ENCODE assay signal across 1 cellular context in the genomic region with DNA sequence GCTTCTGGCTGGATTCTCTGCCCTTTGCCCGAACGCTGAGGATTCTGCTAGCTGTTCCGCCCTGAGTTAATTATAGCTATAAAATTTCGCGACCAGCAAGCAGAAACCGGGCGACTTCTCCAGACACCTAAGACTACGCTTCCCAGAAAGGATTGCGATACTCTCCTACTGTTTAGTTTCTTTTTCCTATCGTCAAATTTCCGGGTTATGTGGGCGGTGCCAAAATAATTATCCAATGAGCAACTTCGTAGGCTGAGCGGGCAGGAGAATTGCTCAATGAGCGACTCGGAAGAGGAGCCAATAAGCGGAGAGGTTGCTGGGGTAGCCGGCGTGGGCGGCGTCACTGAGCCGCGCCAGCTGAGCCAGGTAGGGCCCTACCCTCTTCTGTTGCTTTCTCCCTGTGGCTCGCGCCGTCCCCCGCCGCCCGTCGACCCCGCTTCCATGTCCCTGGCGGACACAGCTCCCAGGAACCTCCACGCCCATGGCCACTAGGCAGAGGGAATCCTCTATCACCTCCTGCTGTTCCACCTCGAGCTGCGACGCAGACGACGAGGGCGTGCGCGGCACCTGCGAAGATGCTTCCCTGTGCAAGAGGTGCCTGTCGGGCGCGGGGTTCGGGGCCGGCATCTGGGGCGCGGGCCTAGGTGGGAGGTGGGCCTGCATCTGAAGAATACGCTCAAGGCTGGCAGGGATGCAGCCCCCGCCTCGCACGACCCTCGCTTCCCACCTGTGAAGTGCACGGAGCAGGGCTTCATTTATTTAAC.
TF ChIP-seq lines count a peak whose summit lies in the region.

A gene (plus strand): TSS at position 340 of the 764 bp plus-strand sequence. CDS start 142 bp downstream, at position 482.

TF ChIP-seq in HepG2, 621 proteins besides CTCF, POLR2A, EP300 and RAD21 (continued from another document and continues in another):
- TF ChIP-seq, protein P1, sequence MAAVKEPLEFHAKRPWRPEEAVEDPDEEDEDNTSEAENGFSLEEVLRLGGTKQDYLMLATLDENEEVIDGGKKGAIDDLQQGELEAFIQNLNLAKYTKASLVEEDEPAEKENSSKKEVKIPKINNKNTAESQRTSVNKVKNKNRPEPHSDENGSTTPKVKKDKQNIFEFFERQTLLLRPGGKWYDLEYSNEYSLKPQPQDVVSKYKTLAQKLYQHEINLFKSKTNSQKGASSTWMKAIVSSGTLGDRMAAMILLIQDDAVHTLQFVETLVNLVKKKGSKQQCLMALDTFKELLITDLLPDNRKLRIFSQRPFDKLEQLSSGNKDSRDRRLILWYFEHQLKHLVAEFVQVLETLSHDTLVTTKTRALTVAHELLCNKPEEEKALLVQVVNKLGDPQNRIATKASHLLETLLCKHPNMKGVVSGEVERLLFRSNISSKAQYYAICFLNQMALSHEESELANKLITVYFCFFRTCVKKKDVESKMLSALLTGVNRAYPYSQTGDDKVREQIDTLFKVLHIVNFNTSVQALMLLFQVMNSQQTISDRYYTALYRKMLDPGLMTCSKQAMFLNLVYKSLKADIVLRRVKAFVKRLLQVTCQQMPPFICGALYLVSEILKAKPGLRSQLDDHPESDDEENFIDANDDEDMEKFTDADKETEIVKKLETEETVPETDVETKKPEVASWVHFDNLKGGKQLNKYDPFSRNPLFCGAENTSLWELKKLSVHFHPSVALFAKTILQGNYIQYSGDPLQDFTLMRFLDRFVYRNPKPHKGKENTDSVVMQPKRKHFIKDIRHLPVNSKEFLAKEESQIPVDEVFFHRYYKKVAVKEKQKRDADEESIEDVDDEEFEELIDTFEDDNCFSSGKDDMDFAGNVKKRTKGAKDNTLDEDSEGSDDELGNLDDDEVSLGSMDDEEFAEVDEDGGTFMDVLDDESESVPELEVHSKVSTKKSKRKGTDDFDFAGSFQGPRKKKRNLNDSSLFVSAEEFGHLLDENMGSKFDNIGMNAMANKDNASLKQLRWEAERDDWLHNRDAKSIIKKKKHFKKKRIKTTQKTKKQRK (IDR thresholded peaks at IDR 0.05; ENCODE audit: low read length), result no peak
- TF ChIP-seq, protein P2, sequence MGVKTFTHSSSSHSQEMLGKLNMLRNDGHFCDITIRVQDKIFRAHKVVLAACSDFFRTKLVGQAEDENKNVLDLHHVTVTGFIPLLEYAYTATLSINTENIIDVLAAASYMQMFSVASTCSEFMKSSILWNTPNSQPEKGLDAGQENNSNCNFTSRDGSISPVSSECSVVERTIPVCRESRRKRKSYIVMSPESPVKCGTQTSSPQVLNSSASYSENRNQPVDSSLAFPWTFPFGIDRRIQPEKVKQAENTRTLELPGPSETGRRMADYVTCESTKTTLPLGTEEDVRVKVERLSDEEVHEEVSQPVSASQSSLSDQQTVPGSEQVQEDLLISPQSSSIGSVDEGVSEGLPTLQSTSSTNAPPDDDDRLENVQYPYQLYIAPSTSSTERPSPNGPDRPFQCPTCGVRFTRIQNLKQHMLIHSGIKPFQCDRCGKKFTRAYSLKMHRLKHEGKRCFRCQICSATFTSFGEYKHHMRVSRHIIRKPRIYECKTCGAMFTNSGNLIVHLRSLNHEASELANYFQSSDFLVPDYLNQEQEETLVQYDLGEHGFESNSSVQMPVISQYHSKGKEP (CRISPR knock-in tag; IDR thresholded peaks at IDR 0.05), result peak; percentile 72; the same call in 1 of the 2 replicates
- TF ChIP-seq PCBP1 (IDR thresholded peaks at IDR 0.05; ENCODE audit: borderline replicate concordance, low read depth, low read length) (0 out of 2 replicates have a peak, but pooled peaks have one; percentile 10), IRX3 (CRISPR knock-in tag; IDR thresholded peaks at IDR 0.05; ENCODE audit: borderline replicate concordance, low read depth) (peak; percentile 79; the same call in 1 of the 2 replicates), ZMYM4 (CRISPR knock-in tag; IDR thresholded peaks at IDR 0.05) (peak; percentile 60), DNMT3B (CRISPR knock-in tag; conservative IDR thresholded peaks at IDR 0.05) (no peak), ZSCAN31 (CRISPR knock-in tag; IDR thresholded peaks at IDR 0.05; ENCODE audit: low read depth) (no peak), CREB1 (IDR thresholded peaks at IDR 0.05) (peak; percentile 94), CREB1 (CRISPR knock-in tag; IDR thresholded peaks at IDR 0.05) (peak; percentile 97), ZNF619 (CRISPR knock-in tag; IDR thresholded peaks at IDR 0.05) (no peak), SIN3A (IDR thresholded peaks at IDR 0.05; ENCODE audit: borderline replicate concordance, low read depth, low read length) (peak; percentile 90; the same call in 1 of the 2 replicates), ZSCAN22 (CRISPR knock-in tag; IDR thresholded peaks at IDR 0.05) (no peak), SMAD3 (CRISPR knock-in tag; IDR thresholded peaks at IDR 0.05) (peak; percentile 61; the same call in 1 of the 2 replicates), EHMT2 (IDR thresholded peaks at IDR 0.05; ENCODE audit: borderline replicate concordance, low read depth, low read length) (no peak; the same call in 1 of the 2 replicates), ZNF891 (CRISPR knock-in tag; IDR thresholded peaks at IDR 0.05) (peak; percentile 91), TCF7 (IDR thresholded peaks at IDR 0.05; ENCODE audit: low read depth) (no peak), ZBTB20 (CRISPR knock-in tag; IDR thresholded peaks at IDR 0.05; ENCODE audit: borderline replicate concordance, low read depth) (no peak; the same call in 1 of the 2 replicates), SOX5 (CRISPR knock-in tag; IDR thresholded peaks at IDR 0.05; ENCODE audit: borderline replicate concordance) (no peak; the same call in 1 of the 2 replicates), ZNF430 (CRISPR knock-in tag; IDR thresholded peaks at IDR 0.05) (peak; percentile 60; the same call in 1 of the 2 replicates), ZNF333 (CRISPR knock-in tag; IDR thresholded peaks at IDR 0.05; ENCODE audit: borderline replicate concordance) (peak; percentile 78), KLF6 (CRISPR knock-in tag; IDR thresholded peaks at IDR 0.05) (no peak; the same call in 1 of the 2 replicates), CBX1 (IDR thresholded peaks at IDR 0.05; ENCODE audit: low read depth) (no peak), SSRP1 (CRISPR knock-in tag; IDR thresholded peaks at IDR 0.05) (no peak), PHF21A (CRISPR knock-in tag; IDR thresholded peaks at IDR 0.05) (peak; percentile 22; the same call in 1 of the 2 replicates)
- TF ChIP-seq, protein P3, sequence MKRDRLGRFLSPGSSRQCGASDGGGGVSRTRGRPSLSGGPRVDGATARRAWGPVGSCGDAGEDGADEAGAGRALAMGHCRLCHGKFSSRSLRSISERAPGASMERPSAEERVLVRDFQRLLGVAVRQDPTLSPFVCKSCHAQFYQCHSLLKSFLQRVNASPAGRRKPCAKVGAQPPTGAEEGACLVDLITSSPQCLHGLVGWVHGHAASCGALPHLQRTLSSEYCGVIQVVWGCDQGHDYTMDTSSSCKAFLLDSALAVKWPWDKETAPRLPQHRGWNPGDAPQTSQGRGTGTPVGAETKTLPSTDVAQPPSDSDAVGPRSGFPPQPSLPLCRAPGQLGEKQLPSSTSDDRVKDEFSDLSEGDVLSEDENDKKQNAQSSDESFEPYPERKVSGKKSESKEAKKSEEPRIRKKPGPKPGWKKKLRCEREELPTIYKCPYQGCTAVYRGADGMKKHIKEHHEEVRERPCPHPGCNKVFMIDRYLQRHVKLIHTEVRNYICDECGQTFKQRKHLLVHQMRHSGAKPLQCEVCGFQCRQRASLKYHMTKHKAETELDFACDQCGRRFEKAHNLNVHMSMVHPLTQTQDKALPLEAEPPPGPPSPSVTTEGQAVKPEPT (CRISPR knock-in tag; IDR thresholded peaks at IDR 0.05; ENCODE audit: low read depth), result no peak
- TF ChIP-seq, protein P4, sequence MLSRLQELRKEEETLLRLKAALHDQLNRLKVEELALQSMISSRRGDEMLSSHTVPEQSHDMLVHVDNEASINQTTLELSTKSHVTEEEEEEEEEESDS (CRISPR knock-in tag; IDR thresholded peaks at IDR 0.05; ENCODE audit: borderline replicate concordance), result no peak; the same call in 1 of the 2 replicates
- TF ChIP-seq, protein P5, sequence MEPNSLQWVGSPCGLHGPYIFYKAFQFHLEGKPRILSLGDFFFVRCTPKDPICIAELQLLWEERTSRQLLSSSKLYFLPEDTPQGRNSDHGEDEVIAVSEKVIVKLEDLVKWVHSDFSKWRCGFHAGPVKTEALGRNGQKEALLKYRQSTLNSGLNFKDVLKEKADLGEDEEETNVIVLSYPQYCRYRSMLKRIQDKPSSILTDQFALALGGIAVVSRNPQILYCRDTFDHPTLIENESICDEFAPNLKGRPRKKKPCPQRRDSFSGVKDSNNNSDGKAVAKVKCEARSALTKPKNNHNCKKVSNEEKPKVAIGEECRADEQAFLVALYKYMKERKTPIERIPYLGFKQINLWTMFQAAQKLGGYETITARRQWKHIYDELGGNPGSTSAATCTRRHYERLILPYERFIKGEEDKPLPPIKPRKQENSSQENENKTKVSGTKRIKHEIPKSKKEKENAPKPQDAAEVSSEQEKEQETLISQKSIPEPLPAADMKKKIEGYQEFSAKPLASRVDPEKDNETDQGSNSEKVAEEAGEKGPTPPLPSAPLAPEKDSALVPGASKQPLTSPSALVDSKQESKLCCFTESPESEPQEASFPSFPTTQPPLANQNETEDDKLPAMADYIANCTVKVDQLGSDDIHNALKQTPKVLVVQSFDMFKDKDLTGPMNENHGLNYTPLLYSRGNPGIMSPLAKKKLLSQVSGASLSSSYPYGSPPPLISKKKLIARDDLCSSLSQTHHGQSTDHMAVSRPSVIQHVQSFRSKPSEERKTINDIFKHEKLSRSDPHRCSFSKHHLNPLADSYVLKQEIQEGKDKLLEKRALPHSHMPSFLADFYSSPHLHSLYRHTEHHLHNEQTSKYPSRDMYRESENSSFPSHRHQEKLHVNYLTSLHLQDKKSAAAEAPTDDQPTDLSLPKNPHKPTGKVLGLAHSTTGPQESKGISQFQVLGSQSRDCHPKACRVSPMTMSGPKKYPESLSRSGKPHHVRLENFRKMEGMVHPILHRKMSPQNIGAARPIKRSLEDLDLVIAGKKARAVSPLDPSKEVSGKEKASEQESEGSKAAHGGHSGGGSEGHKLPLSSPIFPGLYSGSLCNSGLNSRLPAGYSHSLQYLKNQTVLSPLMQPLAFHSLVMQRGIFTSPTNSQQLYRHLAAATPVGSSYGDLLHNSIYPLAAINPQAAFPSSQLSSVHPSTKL (CRISPR knock-in tag; IDR thresholded peaks at IDR 0.05), result peak; percentile 28; the same call in 1 of the 2 replicates
- TF ChIP-seq, protein P6, sequence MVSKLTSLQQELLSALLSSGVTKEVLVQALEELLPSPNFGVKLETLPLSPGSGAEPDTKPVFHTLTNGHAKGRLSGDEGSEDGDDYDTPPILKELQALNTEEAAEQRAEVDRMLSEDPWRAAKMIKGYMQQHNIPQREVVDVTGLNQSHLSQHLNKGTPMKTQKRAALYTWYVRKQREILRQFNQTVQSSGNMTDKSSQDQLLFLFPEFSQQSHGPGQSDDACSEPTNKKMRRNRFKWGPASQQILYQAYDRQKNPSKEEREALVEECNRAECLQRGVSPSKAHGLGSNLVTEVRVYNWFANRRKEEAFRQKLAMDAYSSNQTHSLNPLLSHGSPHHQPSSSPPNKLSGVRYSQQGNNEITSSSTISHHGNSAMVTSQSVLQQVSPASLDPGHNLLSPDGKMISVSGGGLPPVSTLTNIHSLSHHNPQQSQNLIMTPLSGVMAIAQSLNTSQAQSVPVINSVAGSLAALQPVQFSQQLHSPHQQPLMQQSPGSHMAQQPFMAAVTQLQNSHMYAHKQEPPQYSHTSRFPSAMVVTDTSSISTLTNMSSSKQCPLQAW (CRISPR knock-in tag; IDR thresholded peaks at IDR 0.05), result peak; percentile 74
- TF ChIP-seq, protein P7, sequence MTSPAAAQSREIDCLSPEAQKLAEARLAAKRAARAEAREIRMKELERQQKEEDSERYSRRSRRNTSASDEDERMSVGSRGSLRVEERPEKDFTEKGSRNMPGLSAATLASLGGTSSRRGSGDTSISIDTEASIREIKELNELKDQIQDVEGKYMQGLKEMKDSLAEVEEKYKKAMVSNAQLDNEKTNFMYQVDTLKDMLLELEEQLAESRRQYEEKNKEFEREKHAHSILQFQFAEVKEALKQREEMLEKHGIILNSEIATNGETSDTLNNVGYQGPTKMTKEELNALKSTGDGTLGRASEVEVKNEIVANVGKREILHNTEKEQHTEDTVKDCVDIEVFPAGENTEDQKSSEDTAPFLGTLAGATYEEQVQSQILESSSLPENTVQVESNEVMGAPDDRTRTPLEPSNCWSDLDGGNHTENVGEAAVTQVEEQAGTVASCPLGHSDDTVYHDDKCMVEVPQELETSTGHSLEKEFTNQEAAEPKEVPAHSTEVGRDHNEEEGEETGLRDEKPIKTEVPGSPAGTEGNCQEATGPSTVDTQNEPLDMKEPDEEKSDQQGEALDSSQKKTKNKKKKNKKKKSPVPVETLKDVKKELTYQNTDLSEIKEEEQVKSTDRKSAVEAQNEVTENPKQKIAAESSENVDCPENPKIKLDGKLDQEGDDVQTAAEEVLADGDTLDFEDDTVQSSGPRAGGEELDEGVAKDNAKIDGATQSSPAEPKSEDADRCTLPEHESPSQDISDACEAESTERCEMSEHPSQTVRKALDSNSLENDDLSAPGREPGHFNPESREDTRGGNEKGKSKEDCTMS (CRISPR knock-in tag; conservative IDR thresholded peaks at IDR 0.05), result no peak
- TF ChIP-seq, protein P8, sequence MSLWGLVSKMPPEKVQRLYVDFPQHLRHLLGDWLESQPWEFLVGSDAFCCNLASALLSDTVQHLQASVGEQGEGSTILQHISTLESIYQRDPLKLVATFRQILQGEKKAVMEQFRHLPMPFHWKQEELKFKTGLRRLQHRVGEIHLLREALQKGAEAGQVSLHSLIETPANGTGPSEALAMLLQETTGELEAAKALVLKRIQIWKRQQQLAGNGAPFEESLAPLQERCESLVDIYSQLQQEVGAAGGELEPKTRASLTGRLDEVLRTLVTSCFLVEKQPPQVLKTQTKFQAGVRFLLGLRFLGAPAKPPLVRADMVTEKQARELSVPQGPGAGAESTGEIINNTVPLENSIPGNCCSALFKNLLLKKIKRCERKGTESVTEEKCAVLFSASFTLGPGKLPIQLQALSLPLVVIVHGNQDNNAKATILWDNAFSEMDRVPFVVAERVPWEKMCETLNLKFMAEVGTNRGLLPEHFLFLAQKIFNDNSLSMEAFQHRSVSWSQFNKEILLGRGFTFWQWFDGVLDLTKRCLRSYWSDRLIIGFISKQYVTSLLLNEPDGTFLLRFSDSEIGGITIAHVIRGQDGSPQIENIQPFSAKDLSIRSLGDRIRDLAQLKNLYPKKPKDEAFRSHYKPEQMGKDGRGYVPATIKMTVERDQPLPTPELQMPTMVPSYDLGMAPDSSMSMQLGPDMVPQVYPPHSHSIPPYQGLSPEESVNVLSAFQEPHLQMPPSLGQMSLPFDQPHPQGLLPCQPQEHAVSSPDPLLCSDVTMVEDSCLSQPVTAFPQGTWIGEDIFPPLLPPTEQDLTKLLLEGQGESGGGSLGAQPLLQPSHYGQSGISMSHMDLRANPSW (CRISPR knock-in tag; IDR thresholded peaks at IDR 0.05; ENCODE audit: borderline replicate concordance), result no peak
- TF ChIP-seq, protein P9, sequence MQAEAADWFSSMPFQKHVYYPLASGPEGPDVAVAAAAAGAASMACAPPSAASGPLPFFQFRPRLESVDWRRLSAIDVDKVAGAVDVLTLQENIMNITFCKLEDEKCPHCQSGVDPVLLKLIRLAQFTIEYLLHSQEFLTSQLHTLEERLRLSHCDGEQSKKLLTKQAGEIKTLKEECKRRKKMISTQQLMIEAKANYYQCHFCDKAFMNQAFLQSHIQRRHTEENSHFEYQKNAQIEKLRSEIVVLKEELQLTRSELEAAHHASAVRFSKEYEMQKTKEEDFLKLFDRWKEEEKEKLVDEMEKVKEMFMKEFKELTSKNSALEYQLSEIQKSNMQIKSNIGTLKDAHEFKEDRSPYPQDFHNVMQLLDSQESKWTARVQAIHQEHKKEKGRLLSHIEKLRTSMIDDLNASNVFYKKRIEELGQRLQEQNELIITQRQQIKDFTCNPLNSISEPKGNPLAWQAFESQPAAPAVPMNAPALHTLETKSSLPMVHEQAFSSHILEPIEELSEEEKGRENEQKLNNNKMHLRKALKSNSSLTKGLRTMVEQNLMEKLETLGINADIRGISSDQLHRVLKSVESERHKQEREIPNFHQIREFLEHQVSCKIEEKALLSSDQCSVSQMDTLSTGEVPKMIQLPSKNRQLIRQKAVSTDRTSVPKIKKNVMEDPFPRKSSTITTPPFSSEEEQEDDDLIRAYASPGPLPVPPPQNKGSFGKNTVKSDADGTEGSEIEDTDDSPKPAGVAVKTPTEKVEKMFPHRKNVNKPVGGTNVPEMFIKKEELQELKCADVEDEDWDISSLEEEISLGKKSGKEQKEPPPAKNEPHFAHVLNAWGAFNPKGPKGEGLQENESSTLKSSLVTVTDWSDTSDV (CRISPR knock-in tag; IDR thresholded peaks at IDR 0.05), result 0 out of 2 replicates have a peak, but pooled peaks have one; percentile 61
